11 cellular contexts compared by ENCODE assay signal in the genomic region with DNA sequence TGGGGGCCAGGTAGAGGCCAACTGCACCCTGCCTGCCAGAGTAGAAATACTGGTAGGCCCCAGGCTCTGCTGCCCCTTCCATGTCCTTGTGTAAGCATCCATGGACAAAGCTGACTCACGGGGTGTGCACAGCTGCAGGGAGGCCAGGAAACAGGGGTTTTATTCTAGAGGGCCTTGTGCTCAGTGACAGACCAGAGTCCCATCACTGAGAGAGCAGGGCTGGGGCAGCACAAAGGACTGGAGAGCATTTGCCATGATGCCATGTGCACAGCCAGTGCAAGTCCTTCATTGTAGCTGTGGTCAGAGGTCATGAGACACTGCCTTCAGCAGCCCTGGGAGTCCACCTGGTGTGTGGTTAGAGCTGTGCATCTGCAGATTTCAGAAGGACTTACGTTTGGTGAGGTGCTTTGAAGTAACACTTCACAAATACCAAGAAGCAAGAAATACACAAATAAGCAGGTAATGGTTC. TPM values are rescaled to one million over a fixed set of nuclear protein-coding genes. Genes with fewer than 3 reads are reported as not detected.
A peak's percentile ranks its signal among the peaks of the same experiment; 100 is the strongest.
DNase-seq lines count a peak whose midpoint lies in the region; ATAC-seq, FAIRE-seq and TF ChIP-seq lines count a peak whose summit lies in the region.
"Had no signal": no experiment of that assay in that cellular context is flagged by ENCODE, and none has a peak within 500 bp of the region (broad histone marks: within the 10 kb centered on the region; RNA-seq: fewer than 3 reads in every experiment).

No MANE protein-coding gene starts in this region.

- H2AFZ ChIP-seq in K562 (ENCODE audit: low read depth, low read length), result no peak overlapping the region
- no peak overlapping the region for H2AFZ ChIP-seq in neural progenitor cell (replicated peaks)

- POLR2A ChIA-PET in K562 (lab: Yijun Ruan, JAX), result interaction anchor here (0.9 to 7.1 kb wide), 6 partner anchors 7 to 42 kb away, joined by 3 to 92 read pairs (median 8); a partner anchor contains a TSS
- POLR2A ChIA-PET in A673 (lab: Charles Lee; ENCODE audit: low non-redundant PET), result no interaction called here

- FAIRE-seq in K562 (lab: Jason Lieb, UNC), result no peak

- no peak overlapping the region for H3K4me3 ChIP-seq in heart left ventricle
- H3K4me3 ChIP-seq in K562, result no peak overlapping the region
- no peak overlapping the region for H3K4me3 ChIP-seq in left lung
- no peak overlapping the region for H3K4me3 ChIP-seq in A673 (ENCODE audit: low read depth, low read length, poor library complexity, severe bottlenecking)
- no peak overlapping the region for H3K4me3 ChIP-seq in neural progenitor cell
- H3K4me3 ChIP-seq: ascending aorta had no signal

- H3K9me3 ChIP-seq in heart left ventricle (peaks cover 0 to 16% (median 7%) of the 10 kb centered on the region in 12 donors), K562 (replicated peaks; ENCODE audit: control insufficient read depth, insufficient read depth, low read depth, low read length) (peaks cover 17% of the 10 kb centered on the region), left lung (peaks cover 0 to 8% of the 10 kb centered on the region in 2 donors), A673 (ENCODE audit: low read depth, low read length, poor library complexity, severe bottlenecking) (peaks cover 30% of the 10 kb centered on the region), neural progenitor cell (ENCODE audit: low read depth) (no peaks in the 10 kb centered on the region)

- in situ Hi-C loops in K562 (cut with MboI), result no loop called here

- H3K79me2 ChIP-seq in K562 (ENCODE audit: control insufficient read depth, insufficient read depth, low read length) (peaks cover 100% of the 10 kb centered on the region), neural progenitor cell (ENCODE audit: low read depth) (peaks cover 100% of the 10 kb centered on the region)

- TF ChIP-seq CTCF in heart left ventricle (IDR thresholded peaks at IDR 0.05) (no peak), K562 (IDR thresholded peaks at IDR 0.05 in 2 of 3, conservative IDR thresholded peaks at IDR 0.05 in 1 of 3; ENCODE audit: insufficient read depth in 2 of 3, low read depth in 1 of 3, low read length in 3 of 3) (no peak), left lung (IDR thresholded peaks at IDR 0.05) (no peak), type B pancreatic cell (conservative IDR thresholded peaks at IDR 0.05) (no peak), A673 (conservative IDR thresholded peaks at IDR 0.05; ENCODE audit: low read depth, low read length) (no peak), neural progenitor cell (IDR thresholded peaks at IDR 0.05) (no peak)

- H3K36me3 ChIP-seq in heart left ventricle, result peaks cover 0 to 44% (median 0%) of the 10 kb centered on the region in 9 donors
- peaks cover 93% of the 10 kb centered on the region for H3K36me3 ChIP-seq in K562 (ENCODE audit: control insufficient read depth, insufficient read depth, low read length)
- peaks cover 0 to 41% of the 10 kb centered on the region in 2 donors for H3K36me3 ChIP-seq in left lung
- H3K36me3 ChIP-seq in A673 (ENCODE audit: insufficient read depth, low read length, poor library complexity, severe bottlenecking), result peaks cover 48% of the 10 kb centered on the region
- no peaks in the 10 kb centered on the region for H3K36me3 ChIP-seq in neural progenitor cell

- TF ChIP-seq RAD21 in K562 (CRISPR knock-in tag; conservative IDR thresholded peaks at IDR 0.05 in 1 of 2, IDR thresholded peaks at IDR 0.05 in 1 of 2), result no peak

- H3K27ac Mint-ChIP-seq in type B pancreatic cell (peak overlapping the region; percentile 81), neural progenitor cell (no peak overlapping the region)

- intact Hi-C loops in heart left ventricle (cut with DNase I) (no loop called here), cardiac septum (cut with DNase I) (no loop called here), K562 (cut with micrococcal nuclease) (no loop called here), left lung (cut with DNase I) (no loop called here), A673 (cut with micrococcal nuclease; ENCODE audit: unreplicated experiment) (no loop called here)

- peaks cover 24% of the 10 kb centered on the region for H3K36me3 Mint-ChIP-seq in type B pancreatic cell
- peaks cover 63% of the 10 kb centered on the region for H3K36me3 Mint-ChIP-seq in neural progenitor cell

- H4K20me1 ChIP-seq in K562 (replicated peaks; ENCODE audit: control insufficient read depth, insufficient read depth, low read length) (peaks cover 94% of the 10 kb centered on the region), neural progenitor cell (ENCODE audit: low read depth) (peaks cover 72% of the 10 kb centered on the region)

- no TSS peak for BruUV-seq in K562 (replicated peaks; lab: Mats Ljungman, UMichigan)
- no TSS peak for BruUV-seq in A673 (replicated peaks; lab: Mats Ljungman, UMichigan)

- 5 to 22% (median 15%) methylated on average over 1 to 2 of the region's 2 CpGs for WGBS in heart left ventricle, 4 donors
- 70% methylated on average over 2 of the region's 2 CpGs for WGBS in K562 (ENCODE audit: insufficient coverage, low coverage, missing lambda C conversion rate)

- H3K27ac ChIP-seq in heart left ventricle (peak overlapping the region in 4 of 12 donors; percentile 13 to 34 (median 23)), K562 (ENCODE audit: extremely low read depth, low read depth, low read length) (no peak overlapping the region), left lung (peak overlapping the region in 1 of 2 donors; percentile 99), A673 (ENCODE audit: low read depth, low read length, poor library complexity, severe bottlenecking) (no peak overlapping the region), neural progenitor cell (no peak overlapping the region)

- CTCF ChIA-PET in K562 (lab: Yijun Ruan, JAX; ENCODE audit: low intra/inter-chr PET ratio) (no interaction called here), A673 (lab: Charles Lee) (no interaction called here)

- H3K9me1 ChIP-seq in K562 (ENCODE audit: control insufficient read depth, insufficient read depth, low read length), result peaks cover 37% of the 10 kb centered on the region

- no peaks in the 10 kb centered on the region for H3K9me3 Mint-ChIP-seq in type B pancreatic cell
- peaks cover 39% of the 10 kb centered on the region for H3K9me3 Mint-ChIP-seq in neural progenitor cell

- H3K4me3 Mint-ChIP-seq in type B pancreatic cell, result no peak overlapping the region
- H3K4me3 Mint-ChIP-seq in neural progenitor cell, result no peak overlapping the region

- H3K4me2 ChIP-seq in K562 (ENCODE audit: insufficient read depth, low read length) (no peak overlapping the region), neural progenitor cell (no peak overlapping the region)

- DNase-seq in heart left ventricle, result peak in 1 of 5 donors; percentile 52
- no peak for DNase-seq in cardiac septum (ENCODE audit: low spot score)
- DNase-seq in K562 (ENCODE audit: extremely low read depth in 1 of 4, low spot score in 3 of 4), result no peak
- no peak for DNase-seq in left lung
- DNase-seq in type B pancreatic cell (ENCODE audit: extremely low spot score, unreplicated experiment), result no peak
- DNase-seq in A673 (ENCODE audit: low spot score), result no peak
- DNase-seq in EL, result no peak
- DNase-seq in neural progenitor cell (ENCODE audit: low spot score), result no peak
- DNase-seq: NCI-H1694 treated with DMSO at 0.1 percent for 48 hours, T-helper 1 cell had no signal

- peak in 3 of 4 donors; percentile 12 to 42 (median 15) for ATAC-seq in heart left ventricle
- ATAC-seq in K562, result peak; percentile 7; the same call in 1 of the 3 replicates
- ATAC-seq in left lung, result peak; percentile 6

- TF ChIP-seq POLR2A in heart left ventricle (IDR thresholded peaks at IDR 0.05) (no peak), K562 (conservative IDR thresholded peaks at IDR 0.05) (no peak)

- H3K9ac ChIP-seq in K562 (ENCODE audit: insufficient read depth in 1 of 2, low read depth in 2 of 2, low read length in 2 of 2), result no peak overlapping the region
- H3K9ac ChIP-seq in neural progenitor cell, result no peak overlapping the region

- H3K27me3 ChIP-seq in heart left ventricle (no peaks in the 10 kb centered on the region), K562 (ENCODE audit: control insufficient read depth in 2 of 2, insufficient read depth in 2 of 2, low read length in 2 of 2) (no peaks in the 10 kb centered on the region), left lung (no peaks in the 10 kb centered on the region), A673 (replicated peaks; ENCODE audit: insufficient read depth, low read depth, low read length, poor library complexity) (no peaks in the 10 kb centered on the region), neural progenitor cell (no peaks in the 10 kb centered on the region)
- H3K27me3 ChIP-seq: ascending aorta had no signal

- H3K27me3 Mint-ChIP-seq in type B pancreatic cell (no peaks in the 10 kb centered on the region), neural progenitor cell (ENCODE audit: insufficient read depth, low read depth) (peaks cover 6% of the 10 kb centered on the region)

- H3K4me1 Mint-ChIP-seq in type B pancreatic cell (ENCODE audit: unreplicated experiment) (peaks cover 26% of the 10 kb centered on the region), neural progenitor cell (peaks cover 29% of the 10 kb centered on the region)

- no peak for TF ChIP-seq EP300 in K562 (IDR thresholded peaks at IDR 0.05; ENCODE audit: low read length)

- H3K4me1 ChIP-seq in heart left ventricle, result peaks cover 49 to 87% (median 77%) of the 10 kb centered on the region in 12 donors
- peaks cover 29 to 34% of the 10 kb centered on the region in 2 experiments; a peak in 4 of 5 replicates for H3K4me1 ChIP-seq in K562 (replicated peaks in 1 of 2; ENCODE audit: control insufficient read depth in 2 of 2, insufficient read depth in 2 of 2, low read length in 2 of 2)
- H3K4me1 ChIP-seq in left lung, result peaks cover 70 to 90% of the 10 kb centered on the region in 2 donors
- peaks cover 9% of the 10 kb centered on the region for H3K4me1 ChIP-seq in A673 (ENCODE audit: insufficient read depth, low read length, poor library complexity, severe bottlenecking)
- no peaks in the 10 kb centered on the region for H3K4me1 ChIP-seq in neural progenitor cell

- H3F3A ChIP-seq in neural progenitor cell (ENCODE audit: low read depth), result no peaks in the 10 kb centered on the region

RNA-seq across cellular contexts. Expression of a gene that starts 8.1 kb away (rescaled TPM):
- total RNA-seq in heart left ventricle, result 100 to 1,000 TPM; 271 to 451 (median 310) TPM
- polyA plus RNA-seq in heart left ventricle, result 100 to 1,000 TPM; 217 to 580 TPM
- total RNA-seq in cardiac septum, result 332 TPM
- total RNA-seq in K562 (2011; cell fraction: chromatin; rRNA removed; ENCODE audit: low replicate concordance), result 99.7 and 210 TPM in 2 replicates
- 245 and 251 TPM in 2 replicates for total RNA-seq in K562 (2011; cell fraction: nucleolus; rRNA removed)
- 187 and 199 TPM in 2 replicates for total RNA-seq in K562 (2011; cell fraction: nucleoplasm; rRNA removed)
- total RNA-seq in K562 (2014; rRNA removed), result 325 and 442 TPM in 2 replicates
- total RNA-seq in K562 (2014; rRNA removed; fragmentation: Illumina TruSeq; extraction: Trizol), result 120 and 140 TPM in 2 replicates
- total RNA-seq in K562 (2015; rRNA removed; fragmentation: Illumina TruSeq; extraction: Trizol), result 192 and 198 TPM in 2 replicates
- total RNA-seq in K562 (2021), result 472 and 483 TPM in 2 replicates
- polyA plus RNA-seq in K562 (2011; rRNA removed), result 351 and 621 TPM in 2 replicates
- 776 and 1,036 TPM in 2 replicates for polyA plus RNA-seq in K562 (2011; cell fraction: cytosol; rRNA removed)
- polyA plus RNA-seq in K562 (2011; cell fraction: nucleus; rRNA removed), result 257 and 274 TPM in 2 replicates
- polyA plus RNA-seq in K562 (2012), result 485 and 750 TPM in 2 replicates
- 593 and 811 TPM in 2 replicates for polyA plus RNA-seq in K562 (2014; fragmentation: Illumina TruSeq; extraction: Trizol)
- polyA plus RNA-seq in K562 (2014; fragmentation: Nextera tagmentation; extraction: Ambion mirVana), result 100 to 1,000 TPM in 1 of 2 experiments, 10 to 100 TPM in 1; 69.8 to 232 TPM
- 435 and 476 TPM in 2 replicates for polyA plus RNA-seq in K562 (2014; rRNA removed)
- 408 and 480 TPM in 2 replicates for polyA minus RNA-seq in K562 (2011; rRNA and poly(A)+ RNA removed)
- polyA minus RNA-seq in K562 (2011; cell fraction: cytosol; rRNA and poly(A)+ RNA removed), result 429 and 660 TPM in 2 replicates
- 68.0 and 128 TPM in 2 replicates for polyA minus RNA-seq in K562 (2011; cell fraction: nucleus; rRNA and poly(A)+ RNA removed)
- total RNA-seq in left lung, result 100 to 1,000 TPM; 407 to 455 TPM
- 288 and 401 TPM in 2 replicates for total RNA-seq in type B pancreatic cell (ENCODE audit: low replicate concordance)
- total RNA-seq in A673 (2021), result 395 and 397 TPM in 2 replicates
- 95.1 and 147 TPM in 2 replicates for total RNA-seq in neural progenitor cell (ENCODE audit: low replicate concordance)

RNA-seq across cellular contexts. Expression of a gene that starts 12.5 kb away (rescaled TPM):
- total RNA-seq in heart left ventricle (1 to 10 TPM; 6.2 to 8.4 (median 7.2) TPM), cardiac septum (8.9 TPM), K562 (2014; rRNA removed) (42.2 and 50.8 TPM in 2 replicates), K562 (2014; rRNA removed; fragmentation: Illumina TruSeq; extraction: Trizol) (4.9 and 8.3 TPM in 2 replicates), K562 (2015; rRNA removed; fragmentation: Illumina TruSeq; extraction: Trizol) (18.9 and 23.2 TPM in 2 replicates), K562 (2021) (38.2 and 41.8 TPM in 2 replicates), left lung (10 to 100 TPM; 12.6 to 13.2 TPM), type B pancreatic cell (ENCODE audit: low replicate concordance) (16.9 and 23.3 TPM in 2 replicates), A673 (2021) (27.5 and 27.6 TPM in 2 replicates), neural progenitor cell (ENCODE audit: low replicate concordance) (11.8 and 19.7 TPM in 2 replicates)
- polyA plus RNA-seq in heart left ventricle (1 to 10 TPM; 9.8 TPM), K562 (2011; rRNA removed) (10.8 and 15.6 TPM in 2 replicates), K562 (2014; fragmentation: Illumina TruSeq; extraction: Trizol) (12.5 and 20.9 TPM in 2 replicates), K562 (2014; fragmentation: Nextera tagmentation; extraction: Ambion mirVana) (1 to 10 TPM; 3.2 to 3.8 TPM), K562 (2014; rRNA removed) (34.3 and 48.7 TPM in 2 replicates)
- total RNA-seq in K562 (2011; cell fraction: chromatin; rRNA removed; ENCODE audit: low replicate concordance), result 16.4 and 31.0 TPM in 2 replicates
- 27.0 and 28.6 TPM in 2 replicates for total RNA-seq in K562 (2011; cell fraction: nucleolus; rRNA removed)
- 20.4 and 20.5 TPM in 2 replicates for total RNA-seq in K562 (2011; cell fraction: nucleoplasm; rRNA removed)
- 12.7 and 22.3 TPM in 2 replicates for polyA plus RNA-seq in K562 (2011; cell fraction: cytosol; rRNA removed)
- 44.7 and 65.7 TPM in 2 replicates for polyA plus RNA-seq in K562 (2011; cell fraction: nucleus; rRNA removed)
- 28.9 and 30.6 TPM in 2 replicates for polyA plus RNA-seq in K562 (2012)
- 1.9 and 2.0 TPM in 2 replicates for polyA minus RNA-seq in K562 (2011; rRNA and poly(A)+ RNA removed)
- 2.3 and 5.9 TPM in 2 replicates for polyA minus RNA-seq in K562 (2011; cell fraction: cytosol; rRNA and poly(A)+ RNA removed)
- 6.9 and 8.2 TPM in 2 replicates for polyA minus RNA-seq in K562 (2011; cell fraction: nucleus; rRNA and poly(A)+ RNA removed)

RNA-seq across cellular contexts. Expression of a gene that starts 18.5 kb away (rescaled TPM):
- 100 to 1,000 TPM in 2 of 9 donors, 10 to 100 TPM in 7; 35.5 to 125 (median 51.2) TPM for total RNA-seq in heart left ventricle
- 100 to 1,000 TPM in 1 of 2 donors, 10 to 100 TPM in 1; 81.5 to 141 TPM for polyA plus RNA-seq in heart left ventricle
- total RNA-seq in cardiac septum, result 39.7 TPM
- 49.1 and 124 TPM in 2 replicates for total RNA-seq in K562 (2011; cell fraction: chromatin; rRNA removed; ENCODE audit: low replicate concordance)
- total RNA-seq in K562 (2011; cell fraction: nucleolus; rRNA removed), result 125 and 127 TPM in 2 replicates
- 91.0 and 99.2 TPM in 2 replicates for total RNA-seq in K562 (2011; cell fraction: nucleoplasm; rRNA removed)
- 228 and 230 TPM in 2 replicates for total RNA-seq in K562 (2014; rRNA removed)
- total RNA-seq in K562 (2014; rRNA removed; fragmentation: Illumina TruSeq; extraction: Trizol), result 26.7 and 47.2 TPM in 2 replicates
- 83.8 and 90.1 TPM in 2 replicates for total RNA-seq in K562 (2015; rRNA removed; fragmentation: Illumina TruSeq; extraction: Trizol)
- 112 and 120 TPM in 2 replicates for total RNA-seq in K562 (2021)
- 65.9 and 115 TPM in 2 replicates for polyA plus RNA-seq in K562 (2011; rRNA removed)
- 142 and 334 TPM in 2 replicates for polyA plus RNA-seq in K562 (2011; cell fraction: cytosol; rRNA removed)
- 277 and 406 TPM in 2 replicates for polyA plus RNA-seq in K562 (2011; cell fraction: nucleus; rRNA removed)
- polyA plus RNA-seq in K562 (2012), result 90.3 and 111 TPM in 2 replicates
- 81.0 and 93.0 TPM in 2 replicates for polyA plus RNA-seq in K562 (2014; fragmentation: Illumina TruSeq; extraction: Trizol)
- 10 to 100 TPM; 34.9 to 77.0 TPM for polyA plus RNA-seq in K562 (2014; fragmentation: Nextera tagmentation; extraction: Ambion mirVana)
- polyA plus RNA-seq in K562 (2014; rRNA removed), result 154 and 166 TPM in 2 replicates
- 25.6 and 46.0 TPM in 2 replicates for polyA minus RNA-seq in K562 (2011; rRNA and poly(A)+ RNA removed)
- polyA minus RNA-seq in K562 (2011; cell fraction: cytosol; rRNA and poly(A)+ RNA removed), result 61.9 and 66.6 TPM in 2 replicates
- polyA minus RNA-seq in K562 (2011; cell fraction: nucleus; rRNA and poly(A)+ RNA removed), result 48.2 and 76.1 TPM in 2 replicates
- total RNA-seq in left lung, result 10 to 100 TPM; 43.0 to 44.2 TPM
- 47.4 and 58.8 TPM in 2 replicates for total RNA-seq in type B pancreatic cell (ENCODE audit: low replicate concordance)
- 60.4 and 70.8 TPM in 2 replicates for total RNA-seq in A673 (2021)
- total RNA-seq in neural progenitor cell (ENCODE audit: low replicate concordance), result 42.4 and 68.3 TPM in 2 replicates

RNA-seq across cellular contexts. Expression of a gene that starts 49.4 kb away (rescaled TPM):
- total RNA-seq in heart left ventricle, result 100 to 1,000 TPM; 142 to 290 (median 169) TPM
- 100 to 1,000 TPM; 231 to 358 TPM for polyA plus RNA-seq in heart left ventricle
- 213 TPM for total RNA-seq in cardiac septum
- total RNA-seq in K562 (2011; cell fraction: chromatin; rRNA removed; ENCODE audit: low replicate concordance), result 206 and 587 TPM in 2 replicates
- 479 and 565 TPM in 2 replicates for total RNA-seq in K562 (2011; cell fraction: nucleolus; rRNA removed)
- total RNA-seq in K562 (2011; cell fraction: nucleoplasm; rRNA removed), result 351 and 369 TPM in 2 replicates
- 331 and 360 TPM in 2 replicates for total RNA-seq in K562 (2014; rRNA removed)
- total RNA-seq in K562 (2014; rRNA removed; fragmentation: Illumina TruSeq; extraction: Trizol), result 31.6 and 42.7 TPM in 2 replicates
- 129 and 132 TPM in 2 replicates for total RNA-seq in K562 (2015; rRNA removed; fragmentation: Illumina TruSeq; extraction: Trizol)
- 228 and 233 TPM in 2 replicates for total RNA-seq in K562 (2021)
- polyA plus RNA-seq in K562 (2011; rRNA removed), result 192 and 244 TPM in 2 replicates
- 357 and 647 TPM in 2 replicates for polyA plus RNA-seq in K562 (2011; cell fraction: cytosol; rRNA removed)
- 690 and 902 TPM in 2 replicates for polyA plus RNA-seq in K562 (2011; cell fraction: nucleus; rRNA removed)
- polyA plus RNA-seq in K562 (2012), result 198 and 243 TPM in 2 replicates
- 44.3 and 143 TPM in 2 replicates for polyA plus RNA-seq in K562 (2014; fragmentation: Illumina TruSeq; extraction: Trizol)
- 10 to 100 TPM in 1 of 2 experiments, 1 to 10 TPM in 1; 7.0 to 18.1 TPM for polyA plus RNA-seq in K562 (2014; fragmentation: Nextera tagmentation; extraction: Ambion mirVana)
- polyA plus RNA-seq in K562 (2014; rRNA removed), result 285 and 338 TPM in 2 replicates
- 38.4 and 72.5 TPM in 2 replicates for polyA minus RNA-seq in K562 (2011; rRNA and poly(A)+ RNA removed)
- 79.7 and 95.8 TPM in 2 replicates for polyA minus RNA-seq in K562 (2011; cell fraction: cytosol; rRNA and poly(A)+ RNA removed)
- polyA minus RNA-seq in K562 (2011; cell fraction: nucleus; rRNA and poly(A)+ RNA removed), result 159 and 171 TPM in 2 replicates
- total RNA-seq in left lung, result 100 to 1,000 TPM; 217 to 221 TPM
- 133 and 174 TPM in 2 replicates for total RNA-seq in type B pancreatic cell (ENCODE audit: low replicate concordance)
- total RNA-seq in A673 (2021), result 128 and 130 TPM in 2 replicates
- total RNA-seq in neural progenitor cell (ENCODE audit: low replicate concordance), result 87.7 and 119 TPM in 2 replicates

RNA-seq across cellular contexts. Expression of a gene that starts 59.1 kb away (rescaled TPM):
- total RNA-seq in heart left ventricle (1 to 10 TPM in 3 of 9 donors, under 1 TPM in 6; 0.40 to 3.8 (median 0.88) TPM), cardiac septum (1.6 TPM), K562 (2014; rRNA removed) (0.32 and 0.86 TPM in 2 replicates), K562 (2014; rRNA removed; fragmentation: Illumina TruSeq; extraction: Trizol) (0.11 and 0.16 TPM in 2 replicates), K562 (2015; rRNA removed; fragmentation: Illumina TruSeq; extraction: Trizol) (0.11 and 0.22 TPM in 2 replicates), K562 (2021) (0.62 and 0.69 TPM in 2 replicates), left lung (1 to 10 TPM; 2.3 to 4.9 TPM), type B pancreatic cell (ENCODE audit: low replicate concordance) (0.76 and 1.3 TPM in 2 replicates), A673 (2021) (0.97 and 1.3 TPM in 2 replicates), neural progenitor cell (ENCODE audit: low replicate concordance) (0.25 TPM in 1 of 2 replicates, not detected in the other)
- polyA plus RNA-seq in heart left ventricle (under 1 TPM; 0.61 to 0.78 TPM), K562 (2011; rRNA removed) (0.08 and 0.20 TPM in 2 replicates), K562 (2014; fragmentation: Illumina TruSeq; extraction: Trizol) (0.06 and 0.12 TPM in 2 replicates), K562 (2014; fragmentation: Nextera tagmentation; extraction: Ambion mirVana) (not detected), K562 (2014; rRNA removed) (0.03 and 0.36 TPM in 2 replicates)
- 0.53 and 1.4 TPM in 2 replicates for total RNA-seq in K562 (2011; cell fraction: chromatin; rRNA removed; ENCODE audit: low replicate concordance)
- 1.2 and 2.2 TPM in 2 replicates for total RNA-seq in K562 (2011; cell fraction: nucleolus; rRNA removed)
- 0.59 and 0.69 TPM in 2 replicates for total RNA-seq in K562 (2011; cell fraction: nucleoplasm; rRNA removed)
- 0.10 and 0.61 TPM in 2 replicates for polyA plus RNA-seq in K562 (2011; cell fraction: cytosol; rRNA removed)
- polyA plus RNA-seq in K562 (2011; cell fraction: nucleus; rRNA removed), result 0.29 and 1.1 TPM in 2 replicates
- 0.39 and 0.47 TPM in 2 replicates for polyA plus RNA-seq in K562 (2012)
- 0.09 and 0.18 TPM in 2 replicates for polyA minus RNA-seq in K562 (2011; rRNA and poly(A)+ RNA removed)
- polyA minus RNA-seq in K562 (2011; cell fraction: cytosol; rRNA and poly(A)+ RNA removed), result 0.57 TPM in 1 of 2 replicates, not detected in the other
- polyA minus RNA-seq in K562 (2011; cell fraction: nucleus; rRNA and poly(A)+ RNA removed), result 0.40 and 0.44 TPM in 2 replicates
